ENCODE assay signal across 8 cellular contexts in genomic region chr2:195533771-195534642, GRCh38.
DNase-seq lines count a peak whose midpoint lies in the region; ATAC-seq and TF ChIP-seq lines count a peak whose summit lies in the region.

No MANE protein-coding gene starts in this region.

- H3K4me1 Mint-ChIP-seq in T-cell (peaks cover 83 to 90% (median 85%) of the 10 kb centered on the region in 3 donors), endothelial cell (ENCODE audit: unreplicated experiment) (no peaks in the 10 kb centered on the region)

- H3K27me3 Mint-ChIP-seq in T-cell, result no peaks in the 10 kb centered on the region
- peaks cover 1% of the 10 kb centered on the region for H3K27me3 Mint-ChIP-seq in endothelial cell (ENCODE audit: unreplicated experiment)

- H3K9me3 Mint-ChIP-seq in T-cell (no peaks in the 10 kb centered on the region), endothelial cell (ENCODE audit: unreplicated experiment) (no peaks in the 10 kb centered on the region)

- H3K27ac Mint-ChIP-seq in T-cell (peak overlapping the region; percentile 100), endothelial cell (ENCODE audit: unreplicated experiment) (no peak overlapping the region)

- peak overlapping the region; percentile 82 to 84 (median 84) for H3K4me3 Mint-ChIP-seq in T-cell
- H3K4me3 Mint-ChIP-seq in endothelial cell (ENCODE audit: unreplicated experiment), result no peak overlapping the region

- peak; percentile 83 for DNase-seq in GM04503 (ENCODE audit: low read depth)
- DNase-seq in T-cell, result peak in 31 of 34 experiments; percentile 1 to 65 (median 28)
- peak in 35 of 56 donors; percentile 4 to 62 (median 27) for DNase-seq in amygdala (lab: John Stamatoyannopoulos, UW)
- peak in 1 of 2 donors; percentile 33 for DNase-seq in left colon
- DNase-seq in stimulated activated CD8-positive, alpha-beta memory T cell treated with anti-CD3 and anti-CD28 coated beads, Interleukin-12 subunit alpha, Interleukin-12 subunit beta, amount 100 ng/mL, for 24 hours (ENCODE audit: extremely low read depth), result peak; percentile 38
- no peak for DNase-seq in endothelial cell (ENCODE audit: low spot score)
- DNase-seq in NCI-H1436 (lab: John Stamatoyannopoulos, UW), result no peak

- ATAC-seq in HG02981 (IDR thresholded peaks at IDR 0.05; ENCODE audit: unreplicated experiment) (peak; percentile 28), T-cell (replicated peaks in 1 of 4) (peak; percentile 29 to 71 (median 61)), left colon (peak; percentile 23)

- CTCF ChIA-PET in T-cell (lab: Charles Lee), result interaction anchor here (0.5 to 4.1 kb wide), 17 partner anchors 11 to 1390 kb away, joined by 3 to 41 read pairs (median 4); partner anchors contain the start of gene SLC39A10 (in 2 of the 2)

- no peak for TF ChIP-seq CTCF in endothelial cell (IDR thresholded peaks at IDR 0.05; ENCODE audit: unreplicated experiment)

- POLR2A ChIA-PET in T-cell (lab: Charles Lee), result interaction anchor here (0.6 to 4.9 kb wide), 9 partner anchors 10 to 233 kb away, joined by 3 to 37 read pairs (median 3); partner anchors contain the start of gene SLC39A10 (in 1 of the 2)

- intact Hi-C loops in left colon (cut with DNase I, micrococcal nuclease), result no loop called here

- peaks cover 3% of the 10 kb centered on the region for H3K36me3 Mint-ChIP-seq in T-cell
- no peaks in the 10 kb centered on the region for H3K36me3 Mint-ChIP-seq in endothelial cell (ENCODE audit: low read depth, unreplicated experiment)

Comparison
In these comparisons a context has a peak if more than half of its experiments do, and no peak if none do; other contexts are left out.
1. DNase-seq: peak in GM04503 (single experiment), T-cell (31 of 34), amygdala (35 of 56) and stimulated activated CD8-positive, alpha-beta memory T cell treated with anti-CD3 and anti-CD28 coated beads, Interleukin-12 subunit alpha, Interleukin-12 subunit beta, amount 100 ng/mL, for 24 hours (single experiment); none in endothelial cell (single experiment) and NCI-H1436 (single experiment).
2. Peak in every context shown above with its lines, with median percentiles within 50 percentile points of each other: ATAC-seq.